Comparison of ENCODE assay signal across 7 cellular contexts in the genomic region with DNA sequence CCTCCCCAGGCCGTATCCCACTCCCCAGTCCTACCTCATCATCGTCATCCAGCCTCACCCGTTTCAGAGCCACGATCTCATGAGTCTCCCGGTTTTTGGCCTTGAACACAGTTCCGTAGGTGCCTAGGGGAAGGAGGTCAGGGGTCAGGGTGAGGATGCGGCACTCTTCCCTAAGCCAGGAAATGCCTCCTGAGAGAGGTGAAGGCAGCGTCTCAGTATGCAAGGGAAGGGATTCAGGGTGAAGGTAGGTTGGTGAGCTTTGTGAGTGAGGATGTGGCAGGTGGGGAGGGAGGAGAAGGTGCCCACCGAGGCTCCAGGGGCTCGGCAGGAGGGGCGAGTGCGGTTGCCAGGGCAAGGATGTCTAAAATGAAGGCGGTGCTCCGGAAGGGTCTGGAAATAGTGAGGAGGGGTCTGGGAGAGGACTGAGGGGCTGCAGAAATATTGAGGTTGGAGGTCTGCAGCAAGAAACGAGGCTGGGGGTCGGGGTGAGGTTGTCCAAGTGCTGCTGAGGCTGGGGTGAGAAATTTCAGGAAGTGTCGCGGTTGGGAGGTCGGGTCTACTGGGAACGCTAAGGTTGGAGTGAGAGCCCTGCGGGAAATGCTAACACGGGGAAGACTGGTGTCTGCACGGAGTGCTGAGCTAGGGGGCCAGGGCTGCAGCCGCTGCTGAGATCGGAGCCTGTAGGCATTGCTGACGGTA. TPM values are rescaled to one million over a fixed set of nuclear protein-coding genes. Genes with fewer than 3 reads are reported as not detected.
A peak's percentile ranks its signal among the peaks of the same experiment; 100 is the strongest.
DNase-seq lines count a peak whose midpoint lies in the region; ATAC-seq and TF ChIP-seq lines count a peak whose summit lies in the region.

No MANE protein-coding gene starts in this region.

- peak; percentile 15 for ATAC-seq in GM18868 (IDR thresholded peaks at IDR 0.05; ENCODE audit: unreplicated experiment)

- POLR2A ChIA-PET in HEK293T (lab: Yijun Ruan, JAX): interaction anchor here (1.0 to 4.3 kb wide), 5 partner anchors 20 to 77 kb away, joined by 3 to 38 read pairs (median 14); partner anchors contain the start of genes ABCB8 and FASTK

- peak overlapping the region; percentile 27 to 99 (median 97) for H3K27ac Mint-ChIP-seq in nephron

- H3K4me1 Mint-ChIP-seq in nephron: peaks cover 39% of the 10 kb centered on the region

- H3K4me3 ChIP-seq in dorsolateral prefrontal cortex: peak overlapping the region; percentile 45 to 95 (median 81)

- peak overlapping the region; percentile 94 to 95 (median 94) for H3K4me3 Mint-ChIP-seq in nephron

- peaks cover 5% of the 10 kb centered on the region for H3K36me3 Mint-ChIP-seq in nephron (ENCODE audit: low read depth)

- DNase-seq in HEK293T (ENCODE audit: extremely low spot score) (peak; percentile 78), NCI-H146 treated with DMSO at 0.1 percent for 48 hours (lab: John Stamatoyannopoulos, UW; ENCODE audit: unreplicated experiment) (peak; percentile 82), dorsolateral prefrontal cortex (peak in 1 of 10 donors; percentile 44), superior temporal gyrus (ENCODE audit: extremely low spot score) (no peak), GOT3 (lab: John Stamatoyannopoulos, UW) (no peak)

- H3K27ac ChIP-seq in dorsolateral prefrontal cortex: peak overlapping the region in 48 of 59 donors; percentile 25 to 100 (median 100)

- intact Hi-C loops in dorsolateral prefrontal cortex (cut with DNase I): no loop called here

- no peak for TF ChIP-seq CTCF in dorsolateral prefrontal cortex (IDR thresholded peaks at IDR 0.05 in 54 of 56, conservative IDR thresholded peaks at IDR 0.05 in 2 of 56; ENCODE audit: low read depth in 1 of 56, partially characterized antibody in 56 of 56)
- TF ChIP-seq CTCF in nephron (IDR thresholded peaks at IDR 0.05; ENCODE audit: unreplicated experiment in 3 of 3): no peak

- H3K9me3 Mint-ChIP-seq in nephron: no peaks in the 10 kb centered on the region

- CTCF ChIA-PET in HEK293T (lab: Yijun Ruan, JAX): no interaction called here

- peaks cover 15% of the 10 kb centered on the region for H3K27me3 Mint-ChIP-seq in nephron (ENCODE audit: low read depth)

- H3K27me3 ChIP-seq in dorsolateral prefrontal cortex: peaks cover 0 to 4% (median 0%) of the 10 kb centered on the region in 45 donors

TF ChIP-seq in HEK293T, 16 proteins besides CTCF, POLR2A, EP300 and RAD21:
- TF ChIP-seq SP1 (IDR thresholded peaks at IDR 0.05) (no peak), BHLHE40 (IDR thresholded peaks at IDR 0.05; ENCODE audit: borderline replicate concordance) (no peak), L3MBTL2 (conservative IDR thresholded peaks at IDR 0.05) (no peak), ZNF384 (IDR thresholded peaks at IDR 0.05) (no peak), SUZ12 (IDR thresholded peaks at IDR 0.05) (no peak)

RNA-seq across cellular contexts. Expression of gene CDK5, which starts 0.5 kb away (rescaled TPM):
- 10 to 100 TPM; 24.9 to 86.2 (median 58.7) TPM for total RNA-seq in dorsolateral prefrontal cortex

RNA-seq across cellular contexts. Expression of gene SLC4A2, which starts 2.2 kb away (rescaled TPM):
- 100 to 1,000 TPM in 1 of 120 experiments, 10 to 100 TPM in 119; 15.3 to 100 (median 42.1) TPM for total RNA-seq in dorsolateral prefrontal cortex

RNA-seq across cellular contexts. Expression of gene ASIC3, which starts 8.9 kb away (rescaled TPM):
- 10 to 100 TPM in 119 of 120 experiments, 1 to 10 TPM in 1; 8.5 to 47.8 (median 23.1) TPM for total RNA-seq in dorsolateral prefrontal cortex

RNA-seq across cellular contexts. Expression of gene FASTK, which starts 23.4 kb away (rescaled TPM):
- total RNA-seq in dorsolateral prefrontal cortex: 100 to 1,000 TPM in 1 of 120 experiments, 10 to 100 TPM in 119; 53.2 to 105 (median 70.3) TPM

RNA-seq across cellular contexts. Expression of gene TMUB1, which starts 26.1 kb away (rescaled TPM):
- 10 to 100 TPM; 17.3 to 45.4 (median 25.2) TPM for total RNA-seq in dorsolateral prefrontal cortex

Comparison
In these comparisons a context has a peak if more than half of its experiments do, and no peak if none do; other contexts are left out.
1. DNase-seq: peak in HEK293T (single experiment) and NCI-H146 treated with DMSO at 0.1 percent for 48 hours (single experiment); none in superior temporal gyrus (single experiment) and GOT3 (single experiment).